Comparison of ENCODE assay signal across 8 cellular contexts in the genomic region with DNA sequence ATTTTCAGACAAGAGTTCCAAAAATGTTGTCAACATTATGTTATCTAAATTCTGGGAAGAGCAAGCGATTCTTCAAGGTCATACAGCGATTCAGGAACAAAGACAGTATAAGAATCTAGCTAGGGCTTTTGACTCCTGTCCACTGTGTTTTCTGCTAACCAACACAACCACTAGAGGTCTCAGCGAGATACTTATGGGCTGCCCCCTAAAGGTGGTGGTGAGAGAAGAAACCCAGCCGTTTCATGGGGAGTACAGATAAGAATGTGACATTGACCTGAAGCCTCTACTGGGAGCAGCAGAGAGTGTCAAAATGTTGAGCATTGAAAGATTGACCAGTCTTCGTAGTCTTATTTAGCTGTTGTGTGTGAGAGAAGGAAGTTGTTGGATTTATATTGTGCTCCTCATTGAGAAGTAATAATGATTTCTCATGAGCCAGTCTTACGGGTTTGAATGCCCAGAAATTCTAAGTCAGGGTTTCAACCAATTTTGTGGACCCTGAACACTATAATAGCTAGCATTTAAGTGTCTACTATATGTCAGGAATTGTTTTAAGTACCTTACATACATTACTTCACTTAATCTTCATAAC.
A peak's percentile ranks its signal among the peaks of the same experiment; 100 is the strongest.
DNase-seq lines count a peak whose midpoint lies in the region; ATAC-seq and TF ChIP-seq lines count a peak whose summit lies in the region.

No MANE protein-coding gene starts in this region.

- dilution Hi-C loops in mammary epithelial cell (cut with HindIII; ENCODE audit: low sequenced_read_pairs), result no loop called here

- H3K27me3 Mint-ChIP-seq in T-helper 17 cell, result peaks cover 11% of the 10 kb centered on the region

- no peak overlapping the region for H3K9ac ChIP-seq in mammary epithelial cell (ENCODE audit: insufficient read depth, low read length)

- H3K4me1 Mint-ChIP-seq in T-helper 17 cell, result peaks cover 3% of the 10 kb centered on the region

- CTCF ChIA-PET in AG04450 (lab: Charles Lee), result interaction anchor here (0.6 to 2.9 kb wide), 18 partner anchors 10 to 614 kb away, joined by 3 to 17 read pairs (median 5); no protein-coding TSS in a partner anchor
- CTCF ChIA-PET in mammary epithelial cell (lab: Charles Lee; ENCODE audit: low non-redundant PET), result interaction anchor here (0.6 to 0.7 kb wide), 6 partner anchors 112 to 489 kb away, joined by 3 to 5 read pairs (median 4); a partner anchor contains a TSS

- no peak overlapping the region for H2AFZ ChIP-seq in mammary epithelial cell (ENCODE audit: low read depth, low read length)

- ATAC-seq in GM18502 (IDR thresholded peaks at IDR 0.05; ENCODE audit: poor library complexity, unreplicated experiment) (peak; percentile 100), HG02870 (IDR thresholded peaks at IDR 0.05; ENCODE audit: unreplicated experiment) (peak; percentile 100), T-helper 17 cell (peak; percentile 99), left lung (peak; percentile 99)

- H3K27ac ChIP-seq in AG04450 (ENCODE audit: low read depth, low read length) (no peak overlapping the region), mammary epithelial cell (ENCODE audit: insufficient read depth, low read depth, low read length) (no peak overlapping the region), left lung (no peak overlapping the region)

- BruUV-seq in mammary epithelial cell (replicated peaks; lab: Mats Ljungman, UMichigan), result no TSS peak

- no peaks in the 10 kb centered on the region for H3K36me3 Mint-ChIP-seq in T-helper 17 cell (ENCODE audit: low read depth)

- H3K9me3 ChIP-seq in AG04450 (ENCODE audit: control insufficient read depth, insufficient read depth, low read length) (no peaks in the 10 kb centered on the region), T-helper 17 cell (ENCODE audit: control insufficient read depth, low read length, poor library complexity, severe bottlenecking) (no peaks in the 10 kb centered on the region), mammary epithelial cell (replicated peaks; ENCODE audit: insufficient read depth, low read length) (no peaks in the 10 kb centered on the region), left lung (no peaks in the 10 kb centered on the region)

- POLR2A ChIA-PET in AG04450 (lab: Yijun Ruan, JAX), result no interaction called here

- peak overlapping the region; percentile 24 for H3K27ac Mint-ChIP-seq in T-helper 17 cell

- peaks cover 5% of the 10 kb centered on the region for H3K4me1 ChIP-seq in mammary epithelial cell (ENCODE audit: insufficient read depth, low read length)
- H3K4me1 ChIP-seq in left lung, result peaks cover 0 to 11% of the 10 kb centered on the region in 2 donors

- intact Hi-C loops in mammary epithelial cell (cut with micrococcal nuclease), result loop anchor here (1.0 to 5.0 kb wide), 5 partner anchors 82 to 698 kb away; no protein-coding TSS in a partner anchor
- intact Hi-C loops in left lung (cut with DNase I), result no loop called here

- TF ChIP-seq CTCF in AG04450 (IDR thresholded peaks at IDR 0.05; ENCODE audit: low read depth, low read length), result peak; percentile 89
- peak; percentile 92 to 99 for TF ChIP-seq CTCF in mammary epithelial cell (conservative IDR thresholded peaks at IDR 0.05 in 1 of 2, IDR thresholded peaks at IDR 0.05 in 1 of 2; ENCODE audit: extremely low read depth in 1 of 2, insufficient read depth in 1 of 2, low read depth in 1 of 2, low read length in 2 of 2)
- peak; percentile 67 to 77 for TF ChIP-seq CTCF in left lung (IDR thresholded peaks at IDR 0.05)

- H3K27me3 ChIP-seq in AG04450 (ENCODE audit: control insufficient read depth, insufficient read depth, low read length) (no peaks in the 10 kb centered on the region), mammary epithelial cell (ENCODE audit: insufficient read depth, low read length) (no peaks in the 10 kb centered on the region), left lung (no peaks in the 10 kb centered on the region)

- DNase-seq in AG04450 (ENCODE audit: low read depth, low spot score) (peak; percentile 27), NCI-H1436 (lab: John Stamatoyannopoulos, UW) (peak; percentile 66), T-helper 17 cell (peak in 1 of 3 donors; percentile 28), mammary epithelial cell (peak; percentile 72), left lung (no peak)
- DNase-seq in stimulated activated CD8-positive, alpha-beta memory T cell treated with anti-CD3 and anti-CD28 coated beads, Interleukin-4, amount 100 ng/mL, for 48 hours, result peak; percentile 45

- H3K4me3 ChIP-seq in AG04450 (ENCODE audit: low read depth, low read length) (no peak overlapping the region), mammary epithelial cell (replicated peaks in 1 of 3; ENCODE audit: insufficient read depth in 1 of 3, low read depth in 2 of 3, low read length in 3 of 3) (no peak overlapping the region), left lung (no peak overlapping the region)

- H3K4me3 Mint-ChIP-seq in T-helper 17 cell, result no peak overlapping the region

- WGBS in mammary epithelial cell (ENCODE audit: low coverage, missing lambda C conversion rate), result 48% methylated on average over 6 of the region's 6 CpGs

- H3K79me2 ChIP-seq in mammary epithelial cell (ENCODE audit: insufficient read depth, low read length), result no peaks in the 10 kb centered on the region

- no peaks in the 10 kb centered on the region for H3K36me3 ChIP-seq in mammary epithelial cell (ENCODE audit: insufficient read depth, low read length)
- no peaks in the 10 kb centered on the region for H3K36me3 ChIP-seq in left lung

- in situ Hi-C loops in mammary epithelial cell (cut with MboI; ENCODE audit: low sequenced_read_pairs in 2 of 2), result no loop called here

- no peak overlapping the region for H3K4me2 ChIP-seq in mammary epithelial cell (ENCODE audit: insufficient read depth, low read depth, low read length)

- H4K20me1 ChIP-seq in mammary epithelial cell (ENCODE audit: insufficient read depth, low read length), result no peaks in the 10 kb centered on the region

Comparison
In these comparisons a context has a peak if more than half of its experiments do, and no peak if none do; other contexts are left out.
1. DNase-seq: peak in AG04450 (single experiment), NCI-H1436 (single experiment), mammary epithelial cell (single experiment) and stimulated activated CD8-positive, alpha-beta memory T cell treated with anti-CD3 and anti-CD28 coated beads, Interleukin-4, amount 100 ng/mL, for 48 hours (single experiment); none in left lung (0 of 2).
2. Peak in every context shown above with its lines, with median percentiles within 50 percentile points of each other: CTCF ChIP-seq and ATAC-seq.